In genomic region chr3:141928626-141929270, GRCh38 we compare ENCODE assay signal across 23 cellular contexts. TPM values are rescaled to one million over a fixed set of nuclear protein-coding genes. Genes with fewer than 3 reads are reported as not detected.
A peak's percentile ranks its signal among the peaks of the same experiment; 100 is the strongest.
DNase-seq lines count a peak whose midpoint lies in the region; ATAC-seq, FAIRE-seq and TF ChIP-seq lines count a peak whose summit lies in the region.
"Had no signal": no experiment of that assay in that cellular context is flagged by ENCODE, and none has a peak within 500 bp of the region (broad histone marks: within the 10 kb centered on the region; RNA-seq: fewer than 3 reads in every experiment).

No MANE protein-coding gene starts in this region.

- no peak overlapping the region for H3K4me3 ChIP-seq in astrocyte (ENCODE audit: insufficient read depth, low read depth, low read length)
- no peak overlapping the region for H3K4me3 ChIP-seq in mucosa of descending colon
- no peak overlapping the region for H3K4me3 ChIP-seq in PC-9
- H3K4me3 ChIP-seq: heart right ventricle, vagina had no signal

- peaks cover 47% of the 10 kb centered on the region for H3K36me3 Mint-ChIP-seq in stimulated activated naive CD8-positive, alpha-beta T cell treated with anti-CD3 and anti-CD28 coated beads, Interleukin-15, Interleukin-2, amounts not matched to agents 100 ng/mL and 50 ng/mL, for 24 hours (ENCODE audit: low read depth)
- H3K36me3 Mint-ChIP-seq in astrocyte (ENCODE audit: low read depth, unreplicated experiment), result peaks cover 20% of the 10 kb centered on the region

- H4K20me1 ChIP-seq in astrocyte (ENCODE audit: insufficient read depth, low read length) (no peaks in the 10 kb centered on the region), PC-9 (ENCODE audit: insufficient read depth) (no peaks in the 10 kb centered on the region)

- no peak overlapping the region for H3K4me2 ChIP-seq in astrocyte (ENCODE audit: low read length)
- no peak overlapping the region for H3K4me2 ChIP-seq in PC-9

- intact Hi-C loops in mucosa of descending colon (cut with DNase I, micrococcal nuclease) (no loop called here), PC-9 (cut with micrococcal nuclease; ENCODE audit: unreplicated experiment) (no loop called here)

- H2AFZ ChIP-seq in astrocyte (ENCODE audit: low read depth, low read length), result no peak overlapping the region
- no peak overlapping the region for H2AFZ ChIP-seq in PC-9

- TF ChIP-seq CTCF in astrocyte (IDR thresholded peaks at IDR 0.05; ENCODE audit: insufficient read depth, low read depth, low read length) (no peak), mucosa of descending colon (IDR thresholded peaks at IDR 0.05) (no peak), PC-9 (conservative IDR thresholded peaks at IDR 0.05) (no peak)

- H3K9ac ChIP-seq in astrocyte (ENCODE audit: low read length), result no peak overlapping the region

- no peaks in the 10 kb centered on the region for H3K79me2 ChIP-seq in astrocyte (ENCODE audit: insufficient read depth, low read length)
- no peaks in the 10 kb centered on the region for H3K79me2 ChIP-seq in PC-9 (ENCODE audit: low read depth)

- CTCF ChIA-PET in PC-9 (lab: Charles Lee), result no interaction called here

- peak overlapping the region; percentile 61 for H3K27ac Mint-ChIP-seq in stimulated activated naive CD8-positive, alpha-beta T cell treated with anti-CD3 and anti-CD28 coated beads, Interleukin-15, Interleukin-2, amounts not matched to agents 100 ng/mL and 50 ng/mL, for 24 hours
- peak overlapping the region; percentile 69 for H3K27ac Mint-ChIP-seq in astrocyte (ENCODE audit: unreplicated experiment)
- H3K27ac Mint-ChIP-seq: activated B cell treated with CpG ODN at 0.5 μM for 24 hours; activated CD4-positive, alpha-beta memory T cell treated with anti-CD3 and anti-CD28 coated beads, Interleukin-2, amount 10 ng/mL, durations not matched to agents 7 days and 5 days; activated T-helper 2 cell treated with anti-CD3 and anti-CD28 coated beads, Interferon-gamma antibody, Interleukin-2, Interleukin-4, amounts not matched to agents 10 μg/mL and 5 μg/mL and 100 μg/mL, durations not matched to agents 14 hours and 24 hours and 36 hours had no signal

- no peaks in the 10 kb centered on the region for H3K9me2 ChIP-seq in PC-9 (ENCODE audit: insufficient read depth)

- BruUV-seq in PC-9 (replicated peaks; lab: Mats Ljungman, UMichigan), result no TSS peak

- H3K36me3 ChIP-seq in astrocyte (ENCODE audit: insufficient read depth, low read length) (peaks cover 15% of the 10 kb centered on the region), mucosa of descending colon (ENCODE audit: low read depth) (no peaks in the 10 kb centered on the region), PC-9 (ENCODE audit: low read depth) (0 out of 2 replicates have a peak, but pooled peaks cover 1% of the 10 kb centered on the region)

- no peaks in the 10 kb centered on the region for H3K9me3 Mint-ChIP-seq in stimulated activated naive CD8-positive, alpha-beta T cell treated with anti-CD3 and anti-CD28 coated beads, Interleukin-15, Interleukin-2, amounts not matched to agents 100 ng/mL and 50 ng/mL, for 24 hours
- no peaks in the 10 kb centered on the region for H3K9me3 Mint-ChIP-seq in astrocyte (ENCODE audit: unreplicated experiment)
- H3K9me3 Mint-ChIP-seq: activated B cell treated with CpG ODN at 0.5 μM for 24 hours; activated CD4-positive, alpha-beta memory T cell treated with anti-CD3 and anti-CD28 coated beads, Interleukin-2, amount 10 ng/mL, durations not matched to agents 7 days and 5 days; activated T-helper 2 cell treated with anti-CD3 and anti-CD28 coated beads, Interferon-gamma antibody, Interleukin-2, Interleukin-4, amounts not matched to agents 10 μg/mL and 5 μg/mL and 100 μg/mL, durations not matched to agents 14 hours and 24 hours and 36 hours; IgD-negative memory B cell had no signal

- H3K27me3 ChIP-seq in astrocyte (ENCODE audit: insufficient read depth, low read length), result no peaks in the 10 kb centered on the region
- H3K27me3 ChIP-seq in PC-9 (ENCODE audit: insufficient read depth, low read depth), result no peaks in the 10 kb centered on the region
- H3K27me3 ChIP-seq: heart right ventricle, vagina had no signal

- no peaks in the 10 kb centered on the region; the same call in 1 of the 2 replicates for H3F3A ChIP-seq in PC-9 (ENCODE audit: insufficient read depth, low read depth)

- POLR2A ChIA-PET in PC-9 (lab: Charles Lee; ENCODE audit: unreplicated experiment), result no interaction called here

- H3K4me1 Mint-ChIP-seq in stimulated activated naive CD8-positive, alpha-beta T cell treated with anti-CD3 and anti-CD28 coated beads, Interleukin-15, Interleukin-2, amounts not matched to agents 100 ng/mL and 50 ng/mL, for 24 hours (ENCODE audit: low read depth), result no peaks in the 10 kb centered on the region
- peaks cover 2% of the 10 kb centered on the region for H3K4me1 Mint-ChIP-seq in astrocyte (ENCODE audit: low read depth, unreplicated experiment)
- H3K4me1 Mint-ChIP-seq: activated B cell treated with CpG ODN at 0.5 μM for 24 hours; activated CD4-positive, alpha-beta memory T cell treated with anti-CD3 and anti-CD28 coated beads, Interleukin-2, amount 10 ng/mL, durations not matched to agents 7 days and 5 days; IgD-negative memory B cell had no signal

- ATAC-seq in stimulated activated naive CD8-positive, alpha-beta T cell treated with anti-CD3 and anti-CD28 coated beads, Interleukin-15, Interleukin-2, amounts not matched to agents 100 U/mL and 50 U/mL, for 24 hours, result no peak
- peak; percentile 8 for ATAC-seq in mucosa of descending colon
- ATAC-seq in HG03520 (IDR thresholded peaks at IDR 0.05; ENCODE audit: unreplicated experiment), result no peak
- ATAC-seq: sciatic nerve had no signal

- FAIRE-seq in astrocyte (lab: Jason Lieb, UNC), result no peak
- FAIRE-seq: H1, keratinocyte had no signal

- H3K9me3 ChIP-seq in astrocyte (ENCODE audit: insufficient read depth, low read depth, low read length), result no peaks in the 10 kb centered on the region
- H3K9me3 ChIP-seq in mucosa of descending colon, result no peaks in the 10 kb centered on the region
- no peaks in the 10 kb centered on the region for H3K9me3 ChIP-seq in PC-9 (ENCODE audit: insufficient read depth, low read depth)
- H3K9me3 ChIP-seq: heart right ventricle, vagina had no signal

- no peak for DNase-seq in stimulated activated naive CD8-positive, alpha-beta T cell treated with anti-CD3 and anti-CD28 coated beads, Interleukin-15, Interleukin-2, amounts not matched to agents 100 U/mL and 50 U/mL, for 24 hours
- no peak for DNase-seq in astrocyte (ENCODE audit: low read depth)
- DNase-seq in mucosa of descending colon, result no peak
- no peak for DNase-seq in UCSD-AML1 (lab: John Stamatoyannopoulos, UW; ENCODE audit: unreplicated experiment)
- no peak for DNase-seq in PC-9
- DNase-seq in NCI-H524 treated with DMSO at 0.1 percent for 48 hours (lab: John Stamatoyannopoulos, UW), result no peak
- DNase-seq: activated B cell treated with CpG ODN at 0.5 μM for 24 hours; activated CD4-positive, alpha-beta memory T cell treated with anti-CD3 and anti-CD28 coated beads, Interleukin-2, amount 10 ng/mL, durations not matched to agents 7 days and 5 days; amygdala; cerebellar nuclear complex; heart right ventricle; NCI-H187 treated with DMSO at 0.1 percent for 48 hours; NCI-H510A; SIG-M5; stimulated activated CD4-positive, alpha-beta T cell treated with anti-CD3 and anti-CD28 coated beads, Interleukin-1b, Interleukin-23, amount 100 ng/mL, for 48 hours had no signal

- H3K4me1 ChIP-seq in astrocyte (ENCODE audit: insufficient read depth, low read length), result no peaks in the 10 kb centered on the region
- H3K4me1 ChIP-seq in mucosa of descending colon (ENCODE audit: low read depth), result no peaks in the 10 kb centered on the region
- H3K4me1 ChIP-seq in PC-9 (replicated peaks; ENCODE audit: insufficient read depth), result no peaks in the 10 kb centered on the region
- H3K4me1 ChIP-seq: heart right ventricle, vagina had no signal

- H3K4me3 Mint-ChIP-seq in stimulated activated naive CD8-positive, alpha-beta T cell treated with anti-CD3 and anti-CD28 coated beads, Interleukin-15, Interleukin-2, amounts not matched to agents 100 ng/mL and 50 ng/mL, for 24 hours, result no peak overlapping the region
- H3K4me3 Mint-ChIP-seq in astrocyte (ENCODE audit: unreplicated experiment), result no peak overlapping the region
- H3K4me3 Mint-ChIP-seq: activated B cell treated with CpG ODN at 0.5 μM for 24 hours; activated CD4-positive, alpha-beta memory T cell treated with anti-CD3 and anti-CD28 coated beads, Interleukin-2, amount 10 ng/mL, durations not matched to agents 7 days and 5 days; IgD-negative memory B cell had no signal

- H3K27me3 Mint-ChIP-seq in stimulated activated naive CD8-positive, alpha-beta T cell treated with anti-CD3 and anti-CD28 coated beads, Interleukin-15, Interleukin-2, amounts not matched to agents 100 ng/mL and 50 ng/mL, for 24 hours, result no peaks in the 10 kb centered on the region
- H3K27me3 Mint-ChIP-seq in astrocyte (ENCODE audit: low read depth, unreplicated experiment), result no peaks in the 10 kb centered on the region
- H3K27me3 Mint-ChIP-seq: activated B cell treated with CpG ODN at 0.5 μM for 24 hours; activated CD4-positive, alpha-beta memory T cell treated with anti-CD3 and anti-CD28 coated beads, Interleukin-2, amount 10 ng/mL, durations not matched to agents 7 days and 5 days; IgD-negative memory B cell had no signal

- H3K27ac ChIP-seq in astrocyte (ENCODE audit: low read depth, low read length) (no peak overlapping the region), PC-9 (no peak overlapping the region)
- H3K27ac ChIP-seq: heart right ventricle, vagina had no signal

RNA-seq across cellular contexts. Expression of gene ATP1B3, which starts 52.3 kb away (rescaled TPM):
- 222 and 248 TPM in 2 replicates for total RNA-seq in astrocyte
- 100 to 1,000 TPM; 266 to 466 (median 330) TPM for total RNA-seq in mucosa of descending colon
- total RNA-seq in PC-9 (2021), result 54.3 and 69.7 TPM in 2 replicates
